In genomic region chr17:31366088-31366487, GRCh38 we compare ENCODE assay signal across 3 cellular contexts.
A peak's percentile ranks its signal among the peaks of the same experiment; 100 is the strongest.
TF ChIP-seq lines count a peak whose summit lies in the region.

No MANE protein-coding gene starts in this region.

TF ChIP-seq in A549, 52 proteins besides CTCF, POLR2A, EP300 and RAD21:
- TF ChIP-seq MAFK (IDR thresholded peaks at IDR 0.05; ENCODE audit: partially characterized antibody) (peak; percentile 56), NR3C1 (IDR thresholded peaks at IDR 0.05) (no peak)
TF ChIP-seq in A549: peak in this region for 1.

TF ChIP-seq in GM12891, 5 proteins besides CTCF, POLR2A, EP300 and RAD21:
- TF ChIP-seq POU2F2 (IDR thresholded peaks at IDR 0.05; ENCODE audit: low read depth, low read length) (no peak), POLR2AphosphoS5 (IDR thresholded peaks at IDR 0.05; ENCODE audit: low read depth, low read length) (no peak), TAF1 (IDR thresholded peaks at IDR 0.05; ENCODE audit: low read depth, low read length) (no peak), SPI1 (IDR thresholded peaks at IDR 0.05; ENCODE audit: low read depth, low read length) (no peak)

TF ChIP-seq in K562, 482 proteins besides CTCF, POLR2A, EP300 and RAD21:
- TF ChIP-seq KLF13 (tag; IDR thresholded peaks at IDR 0.05; ENCODE audit: borderline replicate concordance, low read depth): no peak
- no peak for TF ChIP-seq SPI1 (IDR thresholded peaks at IDR 0.05; ENCODE audit: borderline replicate concordance, low read depth, low read length)
- 0 out of 2 replicates have a peak, but pooled peaks have one; percentile 20 for TF ChIP-seq NFIC (IDR thresholded peaks at IDR 0.05)
- TF ChIP-seq ILK (tag; IDR thresholded peaks at IDR 0.05; ENCODE audit: borderline replicate concordance, low read depth): no peak
- no peak for TF ChIP-seq BACH1 (tag; IDR thresholded peaks at IDR 0.05)
- no peak for TF ChIP-seq ZBTB2 (IDR thresholded peaks at IDR 0.05)
- TF ChIP-seq ZNF316 (IDR thresholded peaks at IDR 0.05): peak; percentile 71
- TF ChIP-seq SIRT6 (IDR thresholded peaks at IDR 0.05; ENCODE audit: low read depth, low read length): no peak
